In the genomic region with DNA sequence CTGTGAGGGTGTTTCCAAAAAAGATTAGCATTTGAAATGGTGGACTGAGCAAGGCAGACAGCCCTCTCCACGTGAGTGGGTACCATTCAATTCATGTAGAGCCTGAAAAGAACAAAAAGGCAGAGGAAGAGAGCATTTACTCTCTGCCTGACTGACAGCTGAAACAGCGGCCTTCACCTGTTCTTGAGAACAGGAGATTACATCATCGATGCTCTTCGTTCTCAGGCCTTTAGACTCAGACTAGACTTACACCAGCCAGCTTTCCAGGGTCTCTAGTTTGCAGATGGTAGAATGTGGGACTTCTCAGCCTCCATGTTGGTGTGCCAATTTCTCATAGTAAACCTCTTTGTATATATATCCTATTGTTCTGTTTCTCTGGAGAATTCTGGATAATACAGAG, we compare ENCODE assay signal across 26 cellular contexts.
"Had no signal": no experiment of that assay in that cellular context is flagged by ENCODE, and none has a peak within 500 bp of the region (broad histone marks: within the 10 kb centered on the region; RNA-seq: fewer than 3 reads in every experiment).

No MANE protein-coding gene starts in this region.

- DNase-seq: activated CD4-positive, alpha-beta T cell treated with anti-CD3 and anti-CD28 coated beads for 48 hours; activated CD4-positive, alpha-beta T cell treated with anti-CD3 and anti-CD28 coated beads, Interleukin-2, amount 50 U/mL, for 48 hours; activated CD4-positive, CD25-positive, alpha-beta regulatory T cell treated with anti-CD3 and anti-CD28 coated beads, Interleukin-2, amount 50 U/mL, for 72 hours; activated CD8-positive, alpha-beta memory T cell treated with anti-CD3 and anti-CD28 coated beads, Interleukin-2, amount 10 ng/mL, durations not matched to agents 7 days and 5 days; activated effector memory CD4-positive, alpha-beta T cell treated with Interleukin-2 at 50 U/mL for 16 hours; activated naive CD4-positive, alpha-beta T cell; activated naive CD8-positive, alpha-beta T cell treated with anti-CD3 and anti-CD28 coated beads, Interleukin-2, amount 50 U/mL, for 24 hours; activated T-cell treated with anti-CD3 and anti-CD28 coated beads, Interleukin-2, amount 50 U/mL, for 24 hours; amniotic stem cell; body of pancreas; central memory CD4-positive, alpha-beta T cell; Kasumi-1; KBM-7; NCI-H1694; NCI-H2029; NCI-H2107; NCI-H446 treated with DMSO at 0.1 percent for 48 hours; NCI-H524 treated with DMSO at 0.1 percent for 48 hours; NCI-H748 treated with DMSO at 0.1 percent for 48 hours; NK-92 treated with Interleukin-12 subunit alpha and Interleukin-12 subunit beta, amount 100 ng/mL, for 24 hours; Peyer's patch; Right ventricle myocardium superior; T-helper 17 cell; T-helper 9 cell had no signal

- H3K27me3 ChIP-seq: ascending aorta, body of pancreas, Peyer's patch had no signal

- H3K9me3 ChIP-seq: ascending aorta, body of pancreas, Peyer's patch had no signal

- H3K27ac ChIP-seq: ascending aorta, body of pancreas, Peyer's patch, RWPE1 had no signal

- H3K4me1 ChIP-seq: ascending aorta, body of pancreas, Peyer's patch had no signal

- H3K4me3 ChIP-seq: ascending aorta, body of pancreas, Peyer's patch had no signal

- H3K36me3 ChIP-seq: ascending aorta, Peyer's patch had no signal
